ENCODE assay signal across 26 cellular contexts in genomic region chrX:68927178-68927577, GRCh38.
"Had no signal": no experiment of that assay in that cellular context is flagged by ENCODE, and none has a peak within 500 bp of the region (broad histone marks: within the 10 kb centered on the region; RNA-seq: fewer than 3 reads in every experiment).

No MANE protein-coding gene starts in this region.

- H3K4me1 ChIP-seq: neural progenitor cell, psoas muscle, right lobe of liver, testis, transverse colon, upper lobe of right lung, uterus had no signal

- H3K9ac ChIP-seq: neural progenitor cell had no signal

- H3K27me3 ChIP-seq: ovary, right lobe of liver, sigmoid colon, suprapubic skin, testis, tibial artery, transverse colon, upper lobe of right lung, uterus had no signal

- ATAC-seq: naive thymus-derived CD4-positive, alpha-beta T cell; natural killer cell; psoas muscle; right cardiac atrium; right lobe of liver; stimulated activated memory B cell treated with anti-CD40 and anti-IgM and Interleukin-4, amounts not matched to agents 10 μg/mL and 1 μg/mL and 100 μg/mL, for 72 hours; stimulated activated naive CD8-positive, alpha-beta T cell treated with anti-CD3 and anti-CD28 coated beads, Interleukin-15, amount 100 ng/mL, for 72 hours; stimulated activated naive CD8-positive, alpha-beta T cell treated with anti-CD3 and anti-CD28 coated beads, Interleukin-15, Interleukin-2, amounts not matched to agents 100 U/mL and 50 U/mL, for 24 hours; upper lobe of right lung had no signal

- DNase-seq: naive thymus-derived CD4-positive, alpha-beta T cell; natural killer cell; occipital lobe; ovary; psoas muscle; right lobe of liver; sigmoid colon; small intestine; stimulated activated CD4-positive, alpha-beta T cell treated with anti-CD3 and anti-CD28 coated beads, Interleukin-12 subunit alpha, Interleukin-12 subunit beta, amount 100 ng/mL, for 4 hours; stimulated activated CD4-positive, alpha-beta T cell treated with anti-CD3 and anti-CD28 coated beads, Interleukin-1b, Interleukin-23, amount 100 ng/mL, for 48 hours; stimulated activated CD4-positive, alpha-beta T cell treated with anti-CD3 and anti-CD28 coated beads, Interleukin-4, amount 100 ng/mL, for 1 hour; stimulated activated CD4-positive, alpha-beta T cell treated with anti-CD3 and anti-CD28 coated beads, Interleukin-4, amount 100 ng/mL, for 4 hours; stimulated activated CD8-positive, alpha-beta memory T cell treated with anti-CD3 and anti-CD28 coated beads, Interleukin-4, amount 100 ng/mL, for 48 hours; stimulated activated naive CD4-positive, alpha-beta T cell; stimulated activated naive CD8-positive, alpha-beta T cell treated with anti-CD3 and anti-CD28 coated beads, Interleukin-15, amount 100 ng/mL, for 72 hours; stimulated activated naive CD8-positive, alpha-beta T cell treated with anti-CD3 and anti-CD28 coated beads, Interleukin-15, Interleukin-2, amounts not matched to agents 100 U/mL and 50 U/mL, for 24 hours; substantia nigra; testis; tibial artery; transverse colon; upper lobe of right lung; uterus had no signal

- H3K4me2 ChIP-seq: neural progenitor cell had no signal

- H3K36me3 ChIP-seq: neural progenitor cell, ovary, right lobe of liver, sigmoid colon, suprapubic skin, tibial artery, transverse colon, upper lobe of right lung, uterus had no signal

- H3K4me3 ChIP-seq: neural progenitor cell, ovary, psoas muscle, right lobe of liver, sigmoid colon, suprapubic skin, testis, tibial artery, transverse colon, upper lobe of right lung, uterus had no signal

- H3K27ac ChIP-seq: neural progenitor cell, ovary, psoas muscle, right lobe of liver, sigmoid colon, suprapubic skin, testis, tibial artery, transverse colon, upper lobe of right lung, uterus had no signal
